ENCODE assay signal across 9 cellular contexts in the genomic region with DNA sequence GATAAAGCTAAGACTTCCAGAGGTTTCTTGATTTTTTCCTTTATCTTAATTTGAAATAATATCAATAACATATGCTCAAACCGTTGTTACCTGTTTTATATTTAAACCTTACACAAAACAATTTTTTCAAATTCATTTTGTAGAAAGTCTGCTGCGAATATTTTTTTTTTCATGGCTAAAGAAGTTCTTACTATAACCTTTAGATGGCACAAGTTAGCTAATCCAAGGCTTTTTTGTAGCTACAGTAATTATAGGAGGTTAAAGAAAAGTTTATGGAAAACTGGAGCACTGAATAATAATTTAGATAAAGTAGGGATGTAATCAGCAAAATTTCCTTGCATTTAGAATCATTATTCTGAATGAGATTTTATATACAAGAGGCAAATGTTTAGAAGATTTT.
DNase-seq lines count a peak whose midpoint lies in the region; ATAC-seq and TF ChIP-seq lines count a peak whose summit lies in the region.
"Had no signal": no experiment of that assay in that cellular context is flagged by ENCODE, and none has a peak within 500 bp of the region (broad histone marks: within the 10 kb centered on the region; RNA-seq: fewer than 3 reads in every experiment).

No MANE protein-coding gene starts in this region.

- H3K27me3 Mint-ChIP-seq in endothelial cell (ENCODE audit: unreplicated experiment): no peaks in the 10 kb centered on the region
- H3K27me3 Mint-ChIP-seq in activated T-cell treated with anti-CD3 and anti-CD28 coated beads, Interleukin-2, amount 50 U/mL, for 4 hours (ENCODE audit: low read depth): peaks cover 17% of the 10 kb centered on the region

- peak; percentile 43 for TF ChIP-seq CTCF in endothelial cell (IDR thresholded peaks at IDR 0.05; ENCODE audit: unreplicated experiment)

- no peak overlapping the region for H3K4me3 Mint-ChIP-seq in endothelial cell (ENCODE audit: unreplicated experiment)
- no peak overlapping the region for H3K4me3 Mint-ChIP-seq in activated T-cell treated with anti-CD3 and anti-CD28 coated beads, Interleukin-2, amount 50 U/mL, for 4 hours
- H3K4me3 Mint-ChIP-seq: CD4-positive, CD25-positive, alpha-beta regulatory T cell had no signal

- no peaks in the 10 kb centered on the region for H3K9me3 Mint-ChIP-seq in endothelial cell (ENCODE audit: unreplicated experiment)
- H3K9me3 Mint-ChIP-seq in activated T-cell treated with anti-CD3 and anti-CD28 coated beads, Interleukin-2, amount 50 U/mL, for 4 hours: no peaks in the 10 kb centered on the region

- no peak overlapping the region for H3K27ac Mint-ChIP-seq in endothelial cell (ENCODE audit: unreplicated experiment)
- H3K27ac Mint-ChIP-seq: CD4-positive, CD25-positive, alpha-beta regulatory T cell had no signal

- DNase-seq in NCI-H1092 treated with DMSO at 0.1 percent for 48 hours (lab: John Stamatoyannopoulos, UW) (peak; percentile 44), NCI-H1092 (lab: John Stamatoyannopoulos, UW) (no peak), NCI-H460 (ENCODE audit: extremely low read depth, low read depth) (peak; percentile 67), endothelial cell (ENCODE audit: low spot score) (no peak), renal cortical epithelial cell (ENCODE audit: low read depth) (peak; percentile 58)
- no peak for DNase-seq in stimulated activated CD4-positive, alpha-beta T cell treated with anti-CD3 and anti-CD28 coated beads, Interleukin-2, amount 100 ng/mL, for 48 hours
- DNase-seq in activated T-cell treated with anti-CD3 and anti-CD28 coated beads, Interleukin-2, amount 50 U/mL, for 4 hours: no peak
- no peak for DNase-seq in effector CD4-positive, alpha-beta T cell
- DNase-seq: CD4-positive, CD25-positive, alpha-beta regulatory T cell had no signal

- no peaks in the 10 kb centered on the region for H3K36me3 Mint-ChIP-seq in endothelial cell (ENCODE audit: low read depth, unreplicated experiment)
- no peaks in the 10 kb centered on the region for H3K36me3 Mint-ChIP-seq in activated T-cell treated with anti-CD3 and anti-CD28 coated beads, Interleukin-2, amount 50 U/mL, for 4 hours (ENCODE audit: insufficient read depth)
- H3K36me3 Mint-ChIP-seq: CD4-positive, CD25-positive, alpha-beta regulatory T cell had no signal

- ATAC-seq in activated T-cell treated with anti-CD3 and anti-CD28 coated beads, Interleukin-2, amount 50 U/mL, for 4 hours: no peak

- H3K4me1 Mint-ChIP-seq in endothelial cell (ENCODE audit: unreplicated experiment): peaks cover 4% of the 10 kb centered on the region
- no peaks in the 10 kb centered on the region for H3K4me1 Mint-ChIP-seq in activated T-cell treated with anti-CD3 and anti-CD28 coated beads, Interleukin-2, amount 50 U/mL, for 4 hours (ENCODE audit: low read depth)
- H3K4me1 Mint-ChIP-seq: CD4-positive, CD25-positive, alpha-beta regulatory T cell had no signal

Comparison
In these comparisons a context has a peak if more than half of its experiments do, and no peak if none do; other contexts are left out.
1. DNase-seq: peak in NCI-H1092 treated with DMSO at 0.1 percent for 48 hours (single experiment), NCI-H460 (single experiment) and renal cortical epithelial cell (single experiment); none in NCI-H1092 (single experiment), endothelial cell (single experiment), stimulated activated CD4-positive, alpha-beta T cell treated with anti-CD3 and anti-CD28 coated beads, Interleukin-2, amount 100 ng/mL, for 48 hours (0 of 2), activated T-cell treated with anti-CD3 and anti-CD28 coated beads, Interleukin-2, amount 50 U/mL, for 4 hours (single experiment) and effector CD4-positive, alpha-beta T cell (single experiment).